Comparison of ENCODE assay signal across 24 cellular contexts in genomic region chr11:8330416-8330815, GRCh38.
"Had no signal": no experiment of that assay in that cellular context is flagged by ENCODE, and none has a peak within 500 bp of the region (broad histone marks: within the 10 kb centered on the region; RNA-seq: fewer than 3 reads in every experiment).

No MANE protein-coding gene starts in this region.

- H3K27ac Mint-ChIP-seq: activated CD4-positive, alpha-beta T cell treated with anti-CD3 and anti-CD28 coated beads, Interleukin-2, amount 10 ng/mL, durations not matched to agents 7 days and 5 days; activated CD8-positive, alpha-beta memory T cell treated with anti-CD3 and anti-CD28 coated beads, Interleukin-2, amount 10 ng/mL, durations not matched to agents 7 days and 5 days; activated CD8-positive, alpha-beta T cell treated with anti-CD3 and anti-CD28 coated beads for 36 hours; activated naive CD4-positive, alpha-beta T cell treated with anti-CD3 and anti-CD28 coated beads, Interleukin-2, amount 50 U/mL, for 24 hours; effector memory CD8-positive, alpha-beta T cell; immature natural killer cell; stimulated activated naive CD8-positive, alpha-beta T cell treated with anti-CD3 and anti-CD28 coated beads, Interleukin-15, Interleukin-2, amounts not matched to agents 100 ng/mL and 50 ng/mL, for 24 hours; T-cell; T-helper 2 cell treated with Interferon-gamma antibody and Interleukin-4, amounts not matched to agents 5 μg/mL and 100 μg/mL, for 36 hours had no signal

- H3K36me3 ChIP-seq: tibial nerve had no signal

- H3K27me3 ChIP-seq: body of pancreas, hepatocyte had no signal

- H3K36me3 Mint-ChIP-seq: activated CD8-positive, alpha-beta memory T cell treated with anti-CD3 and anti-CD28 coated beads, Interleukin-2, amount 10 ng/mL, durations not matched to agents 7 days and 5 days; activated naive CD4-positive, alpha-beta T cell treated with anti-CD3 and anti-CD28 coated beads, Interleukin-2, amount 50 U/mL, for 24 hours; immature natural killer cell; T-cell had no signal

- H3K27me3 Mint-ChIP-seq: activated CD4-positive, alpha-beta T cell treated with anti-CD3 and anti-CD28 coated beads, Interleukin-2, amount 10 ng/mL, durations not matched to agents 7 days and 5 days; activated CD8-positive, alpha-beta memory T cell treated with anti-CD3 and anti-CD28 coated beads, Interleukin-2, amount 10 ng/mL, durations not matched to agents 7 days and 5 days; stimulated activated naive CD8-positive, alpha-beta T cell treated with anti-CD3 and anti-CD28 coated beads, Interleukin-15, Interleukin-2, amounts not matched to agents 100 ng/mL and 50 ng/mL, for 24 hours had no signal

- H3K4me3 ChIP-seq: body of pancreas, hepatocyte, tibial nerve had no signal

- H3K9me3 ChIP-seq: body of pancreas, tibial nerve had no signal

- H2AFZ ChIP-seq: hepatocyte had no signal

- H3K4me3 Mint-ChIP-seq: activated CD4-positive, alpha-beta T cell treated with anti-CD3 and anti-CD28 coated beads, Interleukin-2, amount 10 ng/mL, durations not matched to agents 7 days and 5 days; activated CD8-positive, alpha-beta memory T cell treated with anti-CD3 and anti-CD28 coated beads, Interleukin-2, amount 10 ng/mL, durations not matched to agents 7 days and 5 days; activated CD8-positive, alpha-beta T cell treated with anti-CD3 and anti-CD28 coated beads for 36 hours; activated naive CD4-positive, alpha-beta T cell treated with anti-CD3 and anti-CD28 coated beads, Interleukin-2, amount 50 U/mL, for 24 hours; effector memory CD8-positive, alpha-beta T cell; immature natural killer cell; stimulated activated naive CD8-positive, alpha-beta T cell treated with anti-CD3 and anti-CD28 coated beads, Interleukin-15, Interleukin-2, amounts not matched to agents 100 ng/mL and 50 ng/mL, for 24 hours; T-cell; T-helper 2 cell treated with Interferon-gamma antibody and Interleukin-4, amounts not matched to agents 5 μg/mL and 100 μg/mL, for 36 hours had no signal

- H3K4me2 ChIP-seq: hepatocyte had no signal

- H3K79me2 ChIP-seq: hepatocyte had no signal

- DNase-seq: activated CD4-positive, alpha-beta T cell treated with anti-CD3 and anti-CD28 coated beads, Interleukin-2, amount 10 ng/mL, durations not matched to agents 7 days and 5 days; activated CD4-positive, CD25-positive, alpha-beta regulatory T cell treated with anti-CD3 and anti-CD28 coated beads, Interleukin-2, amount 50 U/mL, for 72 hours; activated CD8-positive, alpha-beta memory T cell treated with anti-CD3 and anti-CD28 coated beads, Interleukin-2, amount 10 ng/mL, durations not matched to agents 7 days and 5 days; activated CD8-positive, alpha-beta T cell treated with anti-CD3 and anti-CD28 coated beads for 36 hours; activated gamma-delta T cell treated with Interleukin-2 at 50 U/mL for 16 hours; activated T-cell treated with anti-CD3 and anti-CD28 coated beads for 4 hours; anterior cingulate cortex; body of pancreas; dorsolateral prefrontal cortex; effector memory CD8-positive, alpha-beta T cell; foreskin melanocyte; immature natural killer cell; kidney glomerular epithelial cell; left ventricle myocardium superior; stimulated activated CD4-positive, alpha-beta T cell treated with anti-CD3 and anti-CD28 coated beads, Interleukin-12 subunit alpha, Interleukin-12 subunit beta, amount 100 ng/mL, for 4 hours; stimulated activated CD4-positive, alpha-beta T cell treated with anti-CD3 and anti-CD28 coated beads, Interleukin-4, amount 100 ng/mL, for 4 hours; T-cell had no signal

- H3K9me3 Mint-ChIP-seq: activated CD4-positive, alpha-beta T cell treated with anti-CD3 and anti-CD28 coated beads, Interleukin-2, amount 10 ng/mL, durations not matched to agents 7 days and 5 days; activated CD8-positive, alpha-beta T cell treated with anti-CD3 and anti-CD28 coated beads for 36 hours; activated naive CD4-positive, alpha-beta T cell treated with anti-CD3 and anti-CD28 coated beads, Interleukin-2, amount 50 U/mL, for 24 hours; effector memory CD8-positive, alpha-beta T cell; immature natural killer cell; nephron; stimulated activated naive CD8-positive, alpha-beta T cell treated with anti-CD3 and anti-CD28 coated beads, Interleukin-15, Interleukin-2, amounts not matched to agents 100 ng/mL and 50 ng/mL, for 24 hours; T-cell; T-helper 2 cell treated with Interferon-gamma antibody and Interleukin-4, amounts not matched to agents 5 μg/mL and 100 μg/mL, for 36 hours had no signal

- H3K27ac ChIP-seq: body of pancreas, hepatocyte, tibial nerve, VCaP had no signal

- H3K4me1 Mint-ChIP-seq: activated CD8-positive, alpha-beta memory T cell treated with anti-CD3 and anti-CD28 coated beads, Interleukin-2, amount 10 ng/mL, durations not matched to agents 7 days and 5 days; activated naive CD4-positive, alpha-beta T cell treated with anti-CD3 and anti-CD28 coated beads, Interleukin-2, amount 50 U/mL, for 24 hours; immature natural killer cell; T-cell had no signal
